Comparison of ENCODE assay signal across 1 cellular context in genomic region chr19:679418-680286, GRCh38.
TF ChIP-seq lines count a peak whose summit lies in the region.

No MANE protein-coding gene starts in this region.

TF ChIP-seq in HepG2, 621 proteins besides CTCF, POLR2A, EP300 and RAD21 (continues in another document):
- TF ChIP-seq ZBTB10 (CRISPR knock-in tag; IDR thresholded peaks at IDR 0.05; ENCODE audit: borderline replicate concordance) (0 out of 2 replicates have a peak, but pooled peaks have one; percentile 59), NR2F1 (CRISPR knock-in tag; IDR thresholded peaks at IDR 0.05) (peak in 1 of 2 experiments; percentile 47; a peak in 1 of 4 replicates), ZNF414 (CRISPR knock-in tag; IDR thresholded peaks at IDR 0.05) (peak; percentile 72; the same call in 1 of the 2 replicates), ZNF768 (CRISPR knock-in tag; IDR thresholded peaks at IDR 0.05) (peak; percentile 42), ZNF33B (CRISPR knock-in tag; IDR thresholded peaks at IDR 0.05) (peak; percentile 52; the same call in 1 of the 2 replicates), CBX5 (CRISPR knock-in tag; IDR thresholded peaks at IDR 0.05; ENCODE audit: borderline replicate concordance) (no peak), FOXM1 (CRISPR knock-in tag; IDR thresholded peaks at IDR 0.05) (peak; percentile 43; the same call in 1 of the 2 replicates), AGO2 (optimal IDR thresholded peaks at IDR 0.05; ENCODE audit: low read depth, low read length) (peak; percentile 42), GTF3A (CRISPR knock-in tag; conservative IDR thresholded peaks at IDR 0.05) (no peak), ZNF292 (CRISPR knock-in tag; IDR thresholded peaks at IDR 0.05; ENCODE audit: borderline replicate concordance, low read depth) (no peak), ZNF101 (CRISPR knock-in tag; IDR thresholded peaks at IDR 0.05; ENCODE audit: borderline replicate concordance, low read depth) (0 out of 2 replicates have a peak, but pooled peaks have one; percentile 53), KDM2A (CRISPR knock-in tag; IDR thresholded peaks at IDR 0.05; ENCODE audit: borderline replicate concordance, low read depth) (peak; percentile 17; the same call in 1 of the 2 replicates), MTF2 (CRISPR knock-in tag; IDR thresholded peaks at IDR 0.05; ENCODE audit: borderline replicate concordance) (0 out of 2 replicates have a peak, but pooled peaks have one; percentile 17), TBX3 (IDR thresholded peaks at IDR 0.05; ENCODE audit: borderline replicate concordance) (no peak), SOX13 (IDR thresholded peaks at IDR 0.05) (no peak), SOX13 (CRISPR knock-in tag; conservative IDR thresholded peaks at IDR 0.05 in 1 of 2, IDR thresholded peaks at IDR 0.05 in 1 of 2) (0 out of 4 replicates have a peak, but pooled peaks of 1 of the 2 experiments have one; percentile 2), HNF4G (IDR thresholded peaks at IDR 0.05; ENCODE audit: borderline replicate concordance, low read depth, low read length) (no peak), HNF4G (CRISPR knock-in tag; IDR thresholded peaks at IDR 0.05; ENCODE audit: borderline replicate concordance, low read depth) (peak; percentile 65; the same call in 1 of the 2 replicates), TP53 (CRISPR knock-in tag; conservative IDR thresholded peaks at IDR 0.05) (no peak), BORCS8-MEF2B (CRISPR knock-in tag; IDR thresholded peaks at IDR 0.05) (peak; percentile 18; the same call in 1 of the 2 replicates), JUND (CRISPR knock-in tag; IDR thresholded peaks at IDR 0.05) (no peak), ZNF3 (CRISPR knock-in tag; IDR thresholded peaks at IDR 0.05) (no peak), ELF3 (CRISPR knock-in tag; IDR thresholded peaks at IDR 0.05) (peak; percentile 26; the same call in 1 of the 2 replicates), FOXC1 (CRISPR knock-in tag; IDR thresholded peaks at IDR 0.05; ENCODE audit: borderline replicate concordance) (peak; percentile 6; the same call in 1 of the 2 replicates), ZNF256 (CRISPR knock-in tag; conservative IDR thresholded peaks at IDR 0.05) (no peak), ZNF678 (CRISPR knock-in tag; IDR thresholded peaks at IDR 0.05) (no peak; the same call in 1 of the 2 replicates), LCORL (IDR thresholded peaks at IDR 0.05) (no peak), LCORL (CRISPR knock-in tag; IDR thresholded peaks at IDR 0.05) (peak; percentile 56), PRDM10 (CRISPR knock-in tag; IDR thresholded peaks at IDR 0.05; ENCODE audit: low read depth) (no peak), ZSCAN12 (CRISPR knock-in tag; IDR thresholded peaks at IDR 0.05) (0 out of 2 replicates have a peak, but pooled peaks have one; percentile 40), ZNF777 (CRISPR knock-in tag; IDR thresholded peaks at IDR 0.05) (peak; percentile 67; the same call in 1 of the 2 replicates)
- TF ChIP-seq, protein P1, sequence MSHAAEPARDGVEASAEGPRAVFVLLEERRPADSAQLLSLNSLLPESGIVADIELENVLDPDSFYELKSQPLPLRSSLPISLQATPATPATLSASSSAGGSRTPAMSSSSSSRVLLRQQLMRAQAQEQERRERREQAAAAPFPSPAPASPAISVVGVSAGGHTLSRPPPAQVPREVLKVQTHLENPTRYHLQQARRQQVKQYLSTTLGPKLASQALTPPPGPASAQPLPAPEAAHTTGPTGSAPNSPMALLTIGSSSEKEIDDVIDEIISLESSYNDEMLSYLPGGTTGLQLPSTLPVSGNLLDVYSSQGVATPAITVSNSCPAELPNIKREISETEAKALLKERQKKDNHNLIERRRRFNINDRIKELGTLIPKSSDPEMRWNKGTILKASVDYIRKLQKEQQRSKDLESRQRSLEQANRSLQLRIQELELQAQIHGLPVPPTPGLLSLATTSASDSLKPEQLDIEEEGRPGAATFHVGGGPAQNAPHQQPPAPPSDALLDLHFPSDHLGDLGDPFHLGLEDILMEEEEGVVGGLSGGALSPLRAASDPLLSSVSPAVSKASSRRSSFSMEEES (CRISPR knock-in tag; IDR thresholded peaks at IDR 0.05) = no peak
- TF ChIP-seq, protein P2, sequence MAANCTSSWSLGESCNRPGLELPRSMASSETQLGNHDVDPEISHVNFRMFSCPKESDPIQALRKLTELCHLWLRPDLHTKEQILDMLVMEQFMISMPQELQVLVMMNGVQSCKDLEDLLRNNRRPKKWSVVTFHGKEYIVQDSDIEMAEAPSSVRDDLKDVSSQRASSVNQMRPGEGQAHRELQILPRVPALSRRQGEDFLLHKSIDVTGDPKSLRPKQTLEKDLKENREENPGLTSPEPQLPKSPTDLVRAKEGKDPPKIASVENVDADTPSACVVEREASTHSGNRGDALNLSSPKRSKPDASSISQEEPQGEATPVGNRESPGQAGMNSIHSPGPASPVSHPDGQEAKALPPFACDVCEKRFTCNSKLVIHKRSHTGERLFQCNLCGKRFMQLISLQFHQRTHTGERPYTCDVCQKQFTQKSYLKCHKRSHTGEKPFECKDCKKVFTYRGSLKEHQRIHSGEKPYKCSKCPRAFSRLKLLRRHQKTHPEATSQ (CRISPR knock-in tag; IDR thresholded peaks at IDR 0.05; ENCODE audit: borderline replicate concordance) = no peak
- TF ChIP-seq, protein P3, sequence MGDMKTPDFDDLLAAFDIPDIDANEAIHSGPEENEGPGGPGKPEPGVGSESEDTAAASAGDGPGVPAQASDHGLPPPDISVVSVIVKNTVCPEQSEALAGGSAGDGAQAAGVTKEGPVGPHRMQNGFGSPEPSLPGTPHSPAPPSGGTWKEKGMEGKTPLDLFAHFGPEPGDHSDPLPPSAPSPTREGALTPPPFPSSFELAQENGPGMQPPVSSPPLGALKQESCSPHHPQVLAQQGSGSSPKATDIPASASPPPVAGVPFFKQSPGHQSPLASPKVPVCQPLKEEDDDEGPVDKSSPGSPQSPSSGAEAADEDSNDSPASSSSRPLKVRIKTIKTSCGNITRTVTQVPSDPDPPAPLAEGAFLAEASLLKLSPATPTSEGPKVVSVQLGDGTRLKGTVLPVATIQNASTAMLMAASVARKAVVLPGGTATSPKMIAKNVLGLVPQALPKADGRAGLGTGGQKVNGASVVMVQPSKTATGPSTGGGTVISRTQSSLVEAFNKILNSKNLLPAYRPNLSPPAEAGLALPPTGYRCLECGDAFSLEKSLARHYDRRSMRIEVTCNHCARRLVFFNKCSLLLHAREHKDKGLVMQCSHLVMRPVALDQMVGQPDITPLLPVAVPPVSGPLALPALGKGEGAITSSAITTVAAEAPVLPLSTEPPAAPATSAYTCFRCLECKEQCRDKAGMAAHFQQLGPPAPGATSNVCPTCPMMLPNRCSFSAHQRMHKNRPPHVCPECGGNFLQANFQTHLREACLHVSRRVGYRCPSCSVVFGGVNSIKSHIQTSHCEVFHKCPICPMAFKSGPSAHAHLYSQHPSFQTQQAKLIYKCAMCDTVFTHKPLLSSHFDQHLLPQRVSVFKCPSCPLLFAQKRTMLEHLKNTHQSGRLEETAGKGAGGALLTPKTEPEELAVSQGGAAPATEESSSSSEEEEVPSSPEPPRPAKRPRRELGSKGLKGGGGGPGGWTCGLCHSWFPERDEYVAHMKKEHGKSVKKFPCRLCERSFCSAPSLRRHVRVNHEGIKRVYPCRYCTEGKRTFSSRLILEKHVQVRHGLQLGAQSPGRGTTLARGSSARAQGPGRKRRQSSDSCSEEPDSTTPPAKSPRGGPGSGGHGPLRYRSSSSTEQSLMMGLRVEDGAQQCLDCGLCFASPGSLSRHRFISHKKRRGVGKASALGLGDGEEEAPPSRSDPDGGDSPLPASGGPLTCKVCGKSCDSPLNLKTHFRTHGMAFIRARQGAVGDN (CRISPR knock-in tag; IDR thresholded peaks at IDR 0.05) = peak; percentile 68
- TF ChIP-seq, protein P4, sequence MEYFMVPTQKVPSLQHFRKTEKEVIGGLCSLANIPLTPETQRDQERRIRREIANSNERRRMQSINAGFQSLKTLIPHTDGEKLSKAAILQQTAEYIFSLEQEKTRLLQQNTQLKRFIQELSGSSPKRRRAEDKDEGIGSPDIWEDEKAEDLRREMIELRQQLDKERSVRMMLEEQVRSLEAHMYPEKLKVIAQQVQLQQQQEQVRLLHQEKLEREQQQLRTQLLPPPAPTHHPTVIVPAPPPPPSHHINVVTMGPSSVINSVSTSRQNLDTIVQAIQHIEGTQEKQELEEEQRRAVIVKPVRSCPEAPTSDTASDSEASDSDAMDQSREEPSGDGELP (IDR thresholded peaks at IDR 0.05; ENCODE audit: borderline replicate concordance, low read depth) = peak; percentile 38; the same call in 1 of the 2 replicates
- TF ChIP-seq, protein P5, sequence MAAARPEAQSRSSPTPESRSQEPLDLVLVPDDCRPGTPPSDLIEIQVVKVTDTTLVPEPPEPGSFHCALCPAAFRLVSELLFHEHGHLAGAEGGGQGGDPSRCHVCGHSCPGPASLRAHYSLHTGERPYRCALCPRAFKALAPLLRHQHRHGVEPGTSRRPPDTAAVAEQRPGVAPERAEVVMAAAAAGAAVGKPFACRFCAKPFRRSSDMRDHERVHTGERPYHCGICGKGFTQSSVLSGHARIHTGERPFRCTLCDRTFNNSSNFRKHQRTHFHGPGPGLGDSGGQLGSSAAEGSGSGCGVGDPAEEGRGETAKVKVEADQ (CRISPR knock-in tag; IDR thresholded peaks at IDR 0.05; ENCODE audit: borderline replicate concordance) = 0 out of 2 replicates have a peak, but pooled peaks have one; percentile 95
- TF ChIP-seq, protein P6, sequence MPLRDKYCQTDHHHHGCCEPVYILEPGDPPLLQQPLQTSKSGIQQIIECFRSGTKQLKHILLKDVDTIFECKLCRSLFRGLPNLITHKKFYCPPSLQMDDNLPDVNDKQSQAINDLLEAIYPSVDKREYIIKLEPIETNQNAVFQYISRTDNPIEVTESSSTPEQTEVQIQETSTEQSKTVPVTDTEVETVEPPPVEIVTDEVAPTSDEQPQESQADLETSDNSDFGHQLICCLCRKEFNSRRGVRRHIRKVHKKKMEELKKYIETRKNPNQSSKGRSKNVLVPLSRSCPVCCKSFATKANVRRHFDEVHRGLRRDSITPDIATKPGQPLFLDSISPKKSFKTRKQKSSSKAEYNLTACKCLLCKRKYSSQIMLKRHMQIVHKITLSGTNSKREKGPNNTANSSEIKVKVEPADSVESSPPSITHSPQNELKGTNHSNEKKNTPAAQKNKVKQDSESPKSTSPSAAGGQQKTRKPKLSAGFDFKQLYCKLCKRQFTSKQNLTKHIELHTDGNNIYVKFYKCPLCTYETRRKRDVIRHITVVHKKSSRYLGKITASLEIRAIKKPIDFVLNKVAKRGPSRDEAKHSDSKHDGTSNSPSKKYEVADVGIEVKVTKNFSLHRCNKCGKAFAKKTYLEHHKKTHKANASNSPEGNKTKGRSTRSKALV (CRISPR knock-in tag; IDR thresholded peaks at IDR 0.05) = no peak
- TF ChIP-seq, protein P7, sequence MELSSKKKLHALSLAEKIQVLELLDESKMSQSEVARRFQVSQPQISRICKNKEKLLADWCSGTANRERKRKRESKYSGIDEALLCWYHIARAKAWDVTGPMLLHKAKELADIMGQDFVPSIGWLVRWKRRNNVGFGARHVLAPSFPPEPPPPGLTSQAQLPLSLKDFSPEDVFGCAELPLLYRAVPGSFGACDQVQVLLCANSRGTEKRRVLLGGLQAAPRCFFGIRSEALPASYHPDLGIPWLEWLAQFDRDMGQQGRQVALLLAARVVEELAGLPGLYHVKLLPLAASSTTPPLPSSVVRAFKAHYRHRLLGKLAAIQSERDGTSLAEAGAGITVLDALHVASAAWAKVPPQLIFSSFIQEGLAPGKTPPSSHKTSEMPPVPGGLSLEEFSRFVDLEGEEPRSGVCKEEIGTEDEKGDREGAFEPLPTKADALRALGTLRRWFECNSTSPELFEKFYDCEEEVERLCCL (CRISPR knock-in tag; IDR thresholded peaks at IDR 0.05; ENCODE audit: borderline replicate concordance) = no peak
